In genomic region chr3:196214783-196215441, GRCh38 we compare ENCODE assay signal across 1 cellular context.
A peak's percentile ranks its signal among the peaks of the same experiment; 100 is the strongest.
TF ChIP-seq lines count a peak whose summit lies in the region.

No MANE protein-coding gene starts in this region.

TF ChIP-seq in HepG2, 621 proteins besides CTCF, POLR2A, EP300 and RAD21 (continued from another document and continues in another):
- TF ChIP-seq ZBTB39 (CRISPR knock-in tag; IDR thresholded peaks at IDR 0.05) (0 out of 2 replicates have a peak, but pooled peaks have one; percentile 32), POGZ (CRISPR knock-in tag; IDR thresholded peaks at IDR 0.05) (peak; percentile 71; the same call in 1 of the 2 replicates), ZNF609 (CRISPR knock-in tag; IDR thresholded peaks at IDR 0.05; ENCODE audit: borderline replicate concordance) (peak; percentile 87), NCOA2 (CRISPR knock-in tag; IDR thresholded peaks at IDR 0.05) (peak; percentile 86), CREM (IDR thresholded peaks at IDR 0.05) (peak; percentile 80), CREM (CRISPR knock-in tag; IDR thresholded peaks at IDR 0.05) (no peak), TCF12 (IDR thresholded peaks at IDR 0.05) (no peak), TCF12 (CRISPR knock-in tag; IDR thresholded peaks at IDR 0.05) (peak; percentile 68; the same call in 1 of the 2 replicates), SAFB2 (CRISPR knock-in tag; IDR thresholded peaks at IDR 0.05; ENCODE audit: borderline replicate concordance, low read depth) (no peak), ZNF710 (CRISPR knock-in tag; IDR thresholded peaks at IDR 0.05; ENCODE audit: borderline replicate concordance) (peak; percentile 85; the same call in 1 of the 2 replicates), MAZ (IDR thresholded peaks at IDR 0.05; ENCODE audit: borderline replicate concordance, low read depth, low read length) (0 out of 2 replicates have a peak, but pooled peaks have one; percentile 38), MAZ (CRISPR knock-in tag; IDR thresholded peaks at IDR 0.05; ENCODE audit: low read depth) (peak; percentile 51; the same call in 1 of the 2 replicates), IKZF4 (CRISPR knock-in tag; IDR thresholded peaks at IDR 0.05; ENCODE audit: borderline replicate concordance, low read depth, not compliant biosample characterization) (no peak), GPBP1L1 (CRISPR knock-in tag; IDR thresholded peaks at IDR 0.05) (no peak), HNF4G (IDR thresholded peaks at IDR 0.05; ENCODE audit: borderline replicate concordance, low read depth, low read length) (peak; percentile 89), HNF4G (CRISPR knock-in tag; IDR thresholded peaks at IDR 0.05; ENCODE audit: borderline replicate concordance, low read depth) (peak; percentile 95), KDM6A (CRISPR knock-in tag; IDR thresholded peaks at IDR 0.05; ENCODE audit: low read depth) (peak; percentile 95), ZNF605 (CRISPR knock-in tag; IDR thresholded peaks at IDR 0.05) (peak; percentile 77), REST (IDR thresholded peaks at IDR 0.05; ENCODE audit: borderline replicate concordance in 1 of 2, low read depth in 1 of 2, low read length in 2 of 2) (peak in 1 of 2 experiments; percentile 63; a peak in 1 of 4 replicates), ATF2 (CRISPR knock-in tag; IDR thresholded peaks at IDR 0.05) (peak; percentile 70; the same call in 1 of the 2 replicates), ZFP37 (CRISPR knock-in tag; IDR thresholded peaks at IDR 0.05; ENCODE audit: borderline replicate concordance) (peak; percentile 59; the same call in 1 of the 2 replicates), ZNF563 (CRISPR knock-in tag; IDR thresholded peaks at IDR 0.05) (peak; percentile 23; the same call in 1 of the 2 replicates), CEBPZ (IDR thresholded peaks at IDR 0.05; ENCODE audit: low read length) (no peak), AKAP8 (CRISPR knock-in tag; IDR thresholded peaks at IDR 0.05) (0 out of 2 replicates have a peak, but pooled peaks have one; percentile 63), NCOA1 (CRISPR knock-in tag; IDR thresholded peaks at IDR 0.05) (peak; percentile 29; the same call in 1 of the 2 replicates), RBAK (CRISPR knock-in tag; IDR thresholded peaks at IDR 0.05) (no peak), DNMT3B (CRISPR knock-in tag; conservative IDR thresholded peaks at IDR 0.05) (0 out of 2 replicates have a peak, but pooled peaks have one; percentile 65), SMAD9 (CRISPR knock-in tag; IDR thresholded peaks at IDR 0.05) (0 out of 2 replicates have a peak, but pooled peaks have one; percentile 30), ZSCAN31 (CRISPR knock-in tag; IDR thresholded peaks at IDR 0.05; ENCODE audit: low read depth) (peak; percentile 85), ZEB1 (IDR thresholded peaks at IDR 0.05; ENCODE audit: insufficient replicate concordance, low read depth) (peak; percentile 55), MEIS2 (CRISPR knock-in tag; IDR thresholded peaks at IDR 0.05) (peak; percentile 76; the same call in 1 of the 2 replicates), ZSCAN25 (CRISPR knock-in tag; IDR thresholded peaks at IDR 0.05) (peak; percentile 63; the same call in 1 of the 2 replicates), RFXAP (CRISPR knock-in tag; IDR thresholded peaks at IDR 0.05; ENCODE audit: borderline replicate concordance) (peak; percentile 83; the same call in 1 of the 2 replicates), ZNF281 (CRISPR knock-in tag; IDR thresholded peaks at IDR 0.05; ENCODE audit: borderline replicate concordance) (peak; percentile 42; the same call in 1 of the 2 replicates), ZNF256 (CRISPR knock-in tag; conservative IDR thresholded peaks at IDR 0.05) (no peak)
